18 cellular contexts compared by ENCODE assay signal in the genomic region with DNA sequence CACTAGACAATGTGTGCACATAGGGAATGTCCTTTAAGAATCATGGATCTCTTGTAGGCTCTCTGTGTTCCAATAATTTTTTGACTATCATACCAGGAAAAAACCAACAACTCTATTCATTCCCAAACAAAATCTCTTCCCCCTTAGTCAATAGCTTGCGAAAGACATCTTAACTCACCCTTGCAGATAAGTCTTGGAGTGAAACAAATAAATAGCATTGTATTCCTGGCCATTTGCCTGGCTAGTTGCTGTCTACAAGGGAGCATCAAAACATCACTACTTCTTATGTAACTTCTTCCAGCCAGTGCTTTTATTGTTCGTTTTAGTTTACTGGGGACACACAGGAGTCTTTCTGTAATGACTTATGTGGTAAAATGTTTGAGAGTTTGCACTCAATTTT. TPM values are rescaled to one million over a fixed set of nuclear protein-coding genes. Genes with fewer than 3 reads are reported as not detected.
"Had no signal": no experiment of that assay in that cellular context is flagged by ENCODE, and none has a peak within 500 bp of the region (broad histone marks: within the 10 kb centered on the region; RNA-seq: fewer than 3 reads in every experiment).

No MANE protein-coding gene starts in this region.

- H3K27me3 ChIP-seq: body of pancreas, esophagus muscularis mucosa, gastroesophageal sphincter, heart left ventricle, tibial nerve, uterus had no signal

- H3K27ac ChIP-seq: body of pancreas, esophagus muscularis mucosa, gastroesophageal sphincter, heart left ventricle, tibial nerve, uterus had no signal

- H3K9me3 ChIP-seq: body of pancreas, esophagus muscularis mucosa, gastroesophageal sphincter, heart left ventricle, tibial nerve, uterus had no signal

- H3K4me1 ChIP-seq: body of pancreas, gastroesophageal sphincter, tibial nerve, uterus had no signal

- ATAC-seq: body of pancreas; gastroesophageal sphincter; heart left ventricle; left ventricle myocardium superior; stimulated activated naive CD8-positive, alpha-beta T cell treated with anti-CD3 and anti-CD28 coated beads, Interleukin-15, Interleukin-2, amounts not matched to agents 100 U/mL and 50 U/mL, for 24 hours had no signal

- H3K4me3 ChIP-seq: body of pancreas, esophagus muscularis mucosa, gastroesophageal sphincter, heart left ventricle, tibial nerve, uterus had no signal

- DNase-seq: activated CD4-positive, alpha-beta T cell treated with anti-CD3 and anti-CD28 coated beads, Interleukin-2, amount 50 U/mL, for 48 hours; activated naive CD8-positive, alpha-beta T cell treated with anti-CD3 and anti-CD28 coated beads for 36 hours; body of pancreas; effector CD4-positive, alpha-beta T cell; heart left ventricle; immature natural killer cell; left ventricle myocardium superior; occipital lobe; retina; stimulated activated CD4-positive, alpha-beta T cell treated with anti-CD3 and anti-CD28 coated beads, Interleukin-12 subunit alpha, Interleukin-12 subunit beta, amount 100 ng/mL, for 4 hours; stimulated activated CD4-positive, alpha-beta T cell treated with anti-CD3 and anti-CD28 coated beads, Interleukin-1b, Interleukin-23, amount 100 ng/mL, for 48 hours; stimulated activated naive CD8-positive, alpha-beta T cell treated with anti-CD3 and anti-CD28 coated beads, Interleukin-15, Interleukin-2, amounts not matched to agents 100 U/mL and 50 U/mL, for 24 hours; uterus had no signal

- H3K36me3 ChIP-seq: gastroesophageal sphincter, uterus had no signal

RNA-seq across cellular contexts. Expression of gene SCN3B, which starts 29.4 kb away (rescaled TPM):
- total RNA-seq: activated naive CD8-positive, alpha-beta T cell treated with anti-CD3 and anti-CD28 coated beads for 36 hours; activated T-helper 1 cell treated with anti-CD3 and anti-CD28 coated beads, Interleukin-12 subunit alpha, Interleukin-12 subunit beta, Interleukin-2, Interleukin-4 antibody, amounts not matched to agents 30 ng/mL and 10 ng/mL and 1 ng/mL, durations not matched to agents 14 hours and 24 hours and 36 hours; mononuclear cell had no signal
- polyA plus RNA-seq: immature natural killer cell had no signal
